Comparison of ENCODE assay signal across 1 cellular context in genomic region chr20:50734730-50735679, GRCh38.
A peak's percentile ranks its signal among the peaks of the same experiment; 100 is the strongest.
TF ChIP-seq lines count a peak whose summit lies in the region.

No MANE protein-coding gene starts in this region.

TF ChIP-seq in GM12878, 131 proteins besides CTCF, POLR2A, EP300 and RAD21:
- peak; percentile 46; the same call in 1 of the 2 replicates for TF ChIP-seq NFXL1 (IDR thresholded peaks at IDR 0.05; ENCODE audit: borderline replicate concordance)
- TF ChIP-seq GATAD2B (conservative IDR thresholded peaks at IDR 0.05; ENCODE audit: low read depth): no peak
